ENCODE assay signal across 21 cellular contexts in genomic region chr6:1715336-1715735, GRCh38.
"Had no signal": no experiment of that assay in that cellular context is flagged by ENCODE, and none has a peak within 500 bp of the region (broad histone marks: within the 10 kb centered on the region; RNA-seq: fewer than 3 reads in every experiment).

No MANE protein-coding gene starts in this region.

- H3K36me3 Mint-ChIP-seq: mesothelial cell of epicardium had no signal

- H3K9me3 ChIP-seq: colonic mucosa, esophagus muscularis mucosa, gastroesophageal sphincter, heart left ventricle, lower lobe of right lung, mucosa of descending colon had no signal

- H3K4me1 Mint-ChIP-seq: immature natural killer cell had no signal

- H3K4me3 ChIP-seq: colonic mucosa, esophagus muscularis mucosa, gastroesophageal sphincter, heart left ventricle, hepatocyte, lower lobe of right lung, mucosa of descending colon had no signal

- H3K27me3 Mint-ChIP-seq: dendritic cell treated with granulocyte-macrophage colony-stimulating factor and Interleukin-4, amounts not matched to agents 40 ng/mL and 50 ng/mL, for 4 days had no signal

- H3K36me3 ChIP-seq: colonic mucosa, esophagus muscularis mucosa, gastroesophageal sphincter, heart left ventricle, lower lobe of right lung had no signal

- H3K4me1 ChIP-seq: colonic mucosa, foreskin keratinocyte, gastroesophageal sphincter, heart left ventricle, lower lobe of right lung had no signal

- H3K9me3 Mint-ChIP-seq: dendritic cell treated with granulocyte-macrophage colony-stimulating factor and Interleukin-4, amounts not matched to agents 40 ng/mL and 50 ng/mL, for 4 days; immature natural killer cell; mesothelial cell of epicardium had no signal

- H3K27ac Mint-ChIP-seq: dendritic cell treated with granulocyte-macrophage colony-stimulating factor and Interleukin-4, amounts not matched to agents 40 ng/mL and 50 ng/mL, for 4 days; immature natural killer cell had no signal

- H3K27ac ChIP-seq: colonic mucosa, esophagus muscularis mucosa, foreskin keratinocyte, gastroesophageal sphincter, heart left ventricle, hepatocyte, lower lobe of right lung had no signal

- H3K4me3 Mint-ChIP-seq: dendritic cell treated with granulocyte-macrophage colony-stimulating factor and Interleukin-4, amounts not matched to agents 40 ng/mL and 50 ng/mL, for 4 days; immature natural killer cell; mesothelial cell of epicardium had no signal

- DNase-seq: colonic mucosa; cortex of kidney; effector CD4-positive, alpha-beta T cell; effector memory CD4-positive, alpha-beta T cell; foreskin keratinocyte; heart left ventricle; hypothalamus; immature natural killer cell; islet precursor cell; kidney; kidney glomerular epithelial cell; left colon; left ventricle myocardium superior; lower lobe of right lung; mesenchymal stem cell; mucosa of descending colon had no signal

- H3K27me3 ChIP-seq: colonic mucosa, esophagus muscularis mucosa, foreskin keratinocyte, gastroesophageal sphincter, heart left ventricle, hepatocyte had no signal
